In the genomic region with DNA sequence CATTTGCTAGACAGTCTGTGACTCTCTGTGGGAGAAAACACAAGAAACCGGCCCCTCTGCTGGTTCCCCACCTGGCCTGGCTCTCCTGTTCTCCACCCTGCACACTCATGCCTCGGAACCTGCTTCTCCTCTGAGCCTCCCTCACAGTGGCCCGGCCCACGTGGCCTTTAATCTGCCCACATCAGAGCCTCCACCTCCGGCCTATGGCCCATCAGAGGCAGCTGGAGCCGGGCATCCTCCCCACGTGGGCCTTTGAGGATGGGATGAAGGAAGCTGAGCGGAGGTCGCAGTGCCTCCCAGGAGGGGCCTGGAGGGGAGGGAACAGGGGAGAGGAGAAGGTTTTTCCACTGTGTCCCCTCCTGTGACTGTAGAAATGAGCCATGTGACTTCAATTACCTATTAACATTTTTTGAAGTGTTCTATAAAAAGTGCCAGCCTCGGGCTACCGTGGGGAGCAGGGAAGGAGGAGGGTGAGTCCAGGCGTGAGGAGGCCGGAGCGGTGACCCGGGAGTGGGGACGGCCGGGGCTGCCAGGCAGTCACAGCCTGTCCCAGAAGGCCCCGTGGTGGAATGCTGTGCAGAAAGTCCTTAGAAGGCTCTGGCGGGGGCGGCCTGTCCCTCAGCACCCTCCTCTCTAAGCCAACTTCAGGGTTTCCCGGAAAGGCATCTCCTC, we compare ENCODE assay signal across 1 cellular context.
TF ChIP-seq lines count a peak whose summit lies in the region.

No MANE protein-coding gene starts in this region.

TF ChIP-seq in HEK293, 187 proteins besides CTCF, POLR2A, EP300 and RAD21 (continued from another document):
- TF ChIP-seq, protein P1, sequence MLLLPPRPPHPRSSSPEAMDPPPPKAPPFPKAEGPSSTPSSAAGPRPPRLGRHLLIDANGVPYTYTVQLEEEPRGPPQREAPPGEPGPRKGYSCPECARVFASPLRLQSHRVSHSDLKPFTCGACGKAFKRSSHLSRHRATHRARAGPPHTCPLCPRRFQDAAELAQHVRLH (tag by site-specific recombination; IDR thresholded peaks at IDR 0.05) = no peak
- TF ChIP-seq ZNF350 (tag by site-specific recombination; IDR thresholded peaks at IDR 0.05) = no peak
TF ChIP-seq in HEK293: peak in this region for 5.
